In the genomic region with DNA sequence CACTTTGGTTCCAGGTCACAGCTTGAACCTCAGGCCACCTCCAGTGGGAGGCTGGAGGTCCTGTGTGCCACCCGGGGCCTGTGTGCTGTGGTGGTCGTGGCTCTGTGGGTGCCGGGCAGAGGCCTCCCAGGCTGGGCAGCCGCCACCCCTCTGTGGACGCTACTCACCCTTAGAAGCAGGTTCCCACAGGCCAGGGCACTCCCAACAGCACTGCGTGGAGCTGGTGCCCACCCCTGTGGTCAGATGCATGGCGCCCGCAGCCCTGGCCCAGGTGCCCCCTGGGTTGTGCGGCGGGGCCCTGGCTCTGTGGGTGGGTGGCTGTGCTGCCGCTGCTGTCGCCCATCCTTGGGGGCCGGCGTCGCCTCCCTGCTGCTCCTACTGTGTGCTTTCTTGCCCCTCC, we compare ENCODE assay signal across 19 cellular contexts. TPM values are rescaled to one million over a fixed set of nuclear protein-coding genes. Genes with fewer than 3 reads are reported as not detected.
A peak's percentile ranks its signal among the peaks of the same experiment; 100 is the strongest.
DNase-seq lines count a peak whose midpoint lies in the region; ATAC-seq, FAIRE-seq and TF ChIP-seq lines count a peak whose summit lies in the region.
"Had no signal": no experiment of that assay in that cellular context is flagged by ENCODE, and none has a peak within 500 bp of the region (broad histone marks: within the 10 kb centered on the region; RNA-seq: fewer than 3 reads in every experiment).

No MANE protein-coding gene starts in this region.

- in situ Hi-C loops in HepG2 (cut with HindIII; ENCODE audit: extremely low pct_ligation_motif_present, low pct_unique_long_range_greater_than_20kb): no loop called here

- intact Hi-C loops in dorsolateral prefrontal cortex (cut with DNase I): no loop called here
- intact Hi-C loops in HepG2 (cut with micrococcal nuclease; ENCODE audit: unreplicated experiment): no loop called here
- intact Hi-C loops in OCI-LY7 (cut with micrococcal nuclease; ENCODE audit: unreplicated experiment): no loop called here

- H3K9me3 ChIP-seq in AG04450 (ENCODE audit: control insufficient read depth, insufficient read depth, low read length): peaks cover 5% of the 10 kb centered on the region; the same call in 1 of the 2 replicates
- no peaks in the 10 kb centered on the region for H3K9me3 ChIP-seq in NT2/D1 (ENCODE audit: insufficient read depth, low read length)
- H3K9me3 ChIP-seq in HepG2 (ENCODE audit: low read length): no peaks in the 10 kb centered on the region
- H3K9me3 ChIP-seq in OCI-LY7 (ENCODE audit: low read length): no peaks in the 10 kb centered on the region
- H3K9me3 ChIP-seq: HAP-1 had no signal

- no CpG with 5 or more reads among the region's 15 CpGs for WGBS in HepG2 (ENCODE audit: low lambda C conversion rate)

- BruUV-seq in HepG2 (replicated peaks; lab: Mats Ljungman, UMichigan) (no TSS peak), OCI-LY7 (replicated peaks; lab: Mats Ljungman, UMichigan) (no TSS peak)

- H3K79me2 ChIP-seq in HepG2 (ENCODE audit: insufficient read depth, low read length) (peaks cover 91% of the 10 kb centered on the region), OCI-LY7 (ENCODE audit: insufficient read depth, low read depth, low read length) (no peaks in the 10 kb centered on the region)

- TF ChIP-seq CTCF in AG04450 (IDR thresholded peaks at IDR 0.05; ENCODE audit: low read depth, low read length) (no peak), dorsolateral prefrontal cortex (IDR thresholded peaks at IDR 0.05 in 54 of 56, conservative IDR thresholded peaks at IDR 0.05 in 2 of 56; ENCODE audit: low read depth in 1 of 56, partially characterized antibody in 56 of 56) (no peak), HepG2 (CRISPR knock-in tag; IDR thresholded peaks at IDR 0.05) (no peak), OCI-LY7 (conservative IDR thresholded peaks at IDR 0.05; ENCODE audit: low read length) (no peak)

- H3K27me3 ChIP-seq in AG04450 (ENCODE audit: control insufficient read depth, insufficient read depth, low read length) (no peaks in the 10 kb centered on the region), NT2/D1 (ENCODE audit: insufficient read depth, insufficient read length) (no peaks in the 10 kb centered on the region), dorsolateral prefrontal cortex (no peaks in the 10 kb centered on the region), HepG2 (ENCODE audit: control insufficient read depth in 1 of 2, insufficient read depth in 2 of 2, low read length in 2 of 2) (no peaks in the 10 kb centered on the region)

- no peak for FAIRE-seq in HepG2 (lab: Jason Lieb, UNC)

- TF ChIP-seq EP300 in HepG2 (IDR thresholded peaks at IDR 0.05; ENCODE audit: low read depth in 2 of 2, low read length in 2 of 2) (no peak), HepG2 (CRISPR knock-in tag; IDR thresholded peaks at IDR 0.05; ENCODE audit: borderline replicate concordance) (no peak)

- H3K27ac ChIP-seq in AG04450 (ENCODE audit: low read depth, low read length): peak overlapping the region; percentile 21
- peak overlapping the region in 37 of 59 donors; percentile 3 to 85 (median 47) for H3K27ac ChIP-seq in dorsolateral prefrontal cortex
- no peak overlapping the region for H3K27ac ChIP-seq in HepG2 (ENCODE audit: extremely low read length, insufficient read depth, low read length)
- no peak overlapping the region for H3K27ac ChIP-seq in OCI-LY7 (ENCODE audit: low read depth, low read length, poor library complexity, severe bottlenecking)
- H3K27ac ChIP-seq: PC-9 had no signal

- no peaks in the 10 kb centered on the region for H3K9me2 ChIP-seq in OCI-LY7 (ENCODE audit: insufficient read depth, low read length)

- peaks cover 58% of the 10 kb centered on the region; the same call in 1 of the 2 replicates for H4K20me1 ChIP-seq in HepG2 (ENCODE audit: insufficient read depth, low read length)
- no peaks in the 10 kb centered on the region for H4K20me1 ChIP-seq in OCI-LY7 (ENCODE audit: insufficient read depth, low read length)

- H3K9ac ChIP-seq in NT2/D1 (ENCODE audit: insufficient read length, low read depth): peak overlapping the region; percentile 21
- H3K9ac ChIP-seq in HepG2 (ENCODE audit: insufficient read depth, low read depth, low read length): no peak overlapping the region

- DNase-seq in AG04450 (ENCODE audit: low read depth, low spot score): no peak
- DNase-seq in NT2/D1 (ENCODE audit: low read depth, low spot score): no peak
- DNase-seq in dorsolateral prefrontal cortex: no peak
- no peak for DNase-seq in HepG2 (ENCODE audit: low spot score)
- DNase-seq in dermis blood vessel endothelial cell: no peak
- DNase-seq in OCI-LY7 (ENCODE audit: low spot score): no peak
- DNase-seq in GM19240 (ENCODE audit: insufficient read length, low spot score): no peak
- no peak for DNase-seq in NCI-H1048 (lab: John Stamatoyannopoulos, UW)
- DNase-seq: ACHN; CD4-positive, CD25-positive, alpha-beta regulatory T cell; Kasumi-1; MM.1S; NCI-H1105 treated with DMSO at 0.1 percent for 48 hours; NCI-H187 treated with DMSO at 0.1 percent for 48 hours; NCI-H2171; NCI-H446 treated with DMSO at 0.1 percent for 48 hours; NCI-H774; PC-9 had no signal

- H3K36me3 ChIP-seq in NT2/D1 (ENCODE audit: insufficient read depth, insufficient read length, low read length): peaks cover 2% of the 10 kb centered on the region
- H3K36me3 ChIP-seq in HepG2 (replicated peaks in 1 of 2; ENCODE audit: control insufficient read depth in 1 of 2, insufficient read depth in 2 of 2, low read length in 2 of 2): no peaks in the 10 kb centered on the region; a peak in 1 of 5 replicates
- H3K36me3 ChIP-seq in OCI-LY7 (ENCODE audit: insufficient read depth, low read length): no peaks in the 10 kb centered on the region
- H3K36me3 ChIP-seq: HAP-1 had no signal

- peaks cover 33% of the 10 kb centered on the region for H3K4me1 ChIP-seq in NT2/D1 (ENCODE audit: insufficient read depth, insufficient read length)
- H3K4me1 ChIP-seq in HepG2 (ENCODE audit: insufficient read depth, low read length): peaks cover 42% of the 10 kb centered on the region
- H3K4me1 ChIP-seq in OCI-LY7 (ENCODE audit: insufficient read depth, low read length, poor library complexity, severe bottlenecking): no peaks in the 10 kb centered on the region

- CTCF ChIA-PET in AG04450 (lab: Charles Lee) (no interaction called here), HepG2 (lab: Yijun Ruan, JAX; ENCODE audit: low intra/inter-chr PET ratio, low total read pairs) (no interaction called here), OCI-LY7 (lab: Charles Lee; ENCODE audit: unreplicated experiment) (no interaction called here)

- H2AFZ ChIP-seq in HepG2 (ENCODE audit: low read length) (no peak overlapping the region), OCI-LY7 (ENCODE audit: low read length) (no peak overlapping the region)
- H2AFZ ChIP-seq: PC-9 had no signal

- H3K4me2 ChIP-seq in HepG2 (ENCODE audit: low read depth, low read length) (no peak overlapping the region), OCI-LY7 (ENCODE audit: low read length) (no peak overlapping the region)
- H3K4me2 ChIP-seq: PC-9 had no signal

- TF ChIP-seq POLR2A in HepG2 (IDR thresholded peaks at IDR 0.05; ENCODE audit: insufficient read depth in 1 of 2, low read depth in 2 of 2, low read length in 2 of 2): no peak

- POLR2A ChIA-PET in AG04450 (lab: Yijun Ruan, JAX): interaction anchor here (0.8 kb wide), 1 partner anchor 38 kb away, joined by 3 read pairs; no protein-coding TSS in a partner anchor
- POLR2A ChIA-PET in HepG2 (lab: Yijun Ruan, JAX): no interaction called here
- POLR2A ChIA-PET in OCI-LY7 (lab: Charles Lee): no interaction called here

- H3K4me3 ChIP-seq in AG04450 (ENCODE audit: low read depth, low read length): no peak overlapping the region
- H3K4me3 ChIP-seq in NT2/D1 (ENCODE audit: insufficient read length, low read depth): no peak overlapping the region
- peak overlapping the region in 5 of 59 donors; percentile 6 to 29 (median 16) for H3K4me3 ChIP-seq in dorsolateral prefrontal cortex
- H3K4me3 ChIP-seq in HepG2 (replicated peaks in 1 of 3; ENCODE audit: insufficient read depth in 1 of 3, low read depth in 2 of 3, low read length in 3 of 3): no peak overlapping the region
- no peak overlapping the region for H3K4me3 ChIP-seq in OCI-LY7 (ENCODE audit: low read depth, low read length, poor library complexity, severe bottlenecking)
- H3K4me3 ChIP-seq: HAP-1, PC-9 had no signal

- TF ChIP-seq RAD21 in HepG2 (CRISPR knock-in tag; IDR thresholded peaks at IDR 0.05): no peak

- no peak for ATAC-seq in HepG2

TF ChIP-seq in HepG2, 621 proteins besides CTCF, POLR2A, EP300 and RAD21:
- TF ChIP-seq AGO2 (optimal IDR thresholded peaks at IDR 0.05; ENCODE audit: low read depth, low read length) (peak; percentile 81), ZKSCAN5 (CRISPR knock-in tag; IDR thresholded peaks at IDR 0.05) (no peak)

RNA-seq across cellular contexts. Expression of a gene that starts 39.7 kb away (rescaled TPM):
- 6.7 and 9.0 TPM in 2 replicates for polyA plus RNA-seq in AG04450 (2011; rRNA removed)
- 6.7 and 9.0 TPM in 2 replicates for polyA minus RNA-seq in AG04450 (2011; rRNA and poly(A)+ RNA removed)
- 100 to 1,000 TPM in 27 of 120 experiments, 10 to 100 TPM in 93; 65.3 to 147 (median 87.5) TPM for total RNA-seq in dorsolateral prefrontal cortex
- total RNA-seq in HepG2 (2016; rRNA removed; fragmentation: Illumina TruSeq; extraction: Trizol): 6.9 and 9.6 TPM in 2 replicates
- 3.4 and 6.3 TPM in 2 replicates for total RNA-seq in HepG2 (2016; cell fraction: cytosol; rRNA removed; fragmentation: Illumina TruSeq; extraction: Trizol; ENCODE audit: low read depth)
- total RNA-seq in HepG2 (2016; cell fraction: insoluble cytoplasmic fraction; rRNA removed; fragmentation: Illumina TruSeq; extraction: Trizol): 7.7 and 7.9 TPM in 2 replicates
- total RNA-seq in HepG2 (2016; cell fraction: membrane; rRNA removed; fragmentation: Illumina TruSeq; extraction: Trizol): 4.6 and 5.7 TPM in 2 replicates
- 10.6 and 12.2 TPM in 2 replicates for total RNA-seq in HepG2 (2016; cell fraction: nucleus; rRNA removed; fragmentation: Illumina TruSeq; extraction: Trizol)
- 4.7 and 5.9 TPM in 2 replicates for polyA plus RNA-seq in HepG2 (2011; rRNA removed)
- polyA plus RNA-seq in HepG2 (2011; cell fraction: cytosol; rRNA removed): 3.8 and 4.2 TPM in 2 replicates
- polyA plus RNA-seq in HepG2 (2011; cell fraction: nucleus; rRNA removed): 20.3 and 21.2 TPM in 2 replicates
- 10.1 and 12.3 TPM in 2 replicates for polyA plus RNA-seq in HepG2 (2012)
- 0.60 and 0.83 TPM in 2 replicates for polyA plus RNA-seq in HepG2 (2016; cell fraction: cytosol; fragmentation: Illumina TruSeq; extraction: Trizol; ENCODE audit: low read depth)
- polyA plus RNA-seq in HepG2 (2016; cell fraction: insoluble cytoplasmic fraction; fragmentation: Illumina TruSeq; extraction: Trizol; ENCODE audit: low read depth): 16.7 and 23.3 TPM in 2 replicates
- polyA plus RNA-seq in HepG2 (2016; cell fraction: membrane; fragmentation: Illumina TruSeq; extraction: Trizol; ENCODE audit: low read depth): 3.7 and 4.4 TPM in 2 replicates
- 33.8 and 34.3 TPM in 2 replicates for polyA plus RNA-seq in HepG2 (2016; cell fraction: nucleus; fragmentation: Illumina TruSeq; extraction: Trizol; ENCODE audit: insufficient read depth, low read depth)
- polyA minus RNA-seq in HepG2 (2011; rRNA and poly(A)+ RNA removed; ENCODE audit: low replicate concordance): 4.4 and 14.7 TPM in 2 replicates
- polyA minus RNA-seq in HepG2 (2011; cell fraction: cytosol; rRNA and poly(A)+ RNA removed): 16.7 and 22.2 TPM in 2 replicates
- 10.9 and 12.1 TPM in 2 replicates for polyA minus RNA-seq in HepG2 (2011; cell fraction: nucleus; rRNA and poly(A)+ RNA removed)
- 26.7 and 44.4 TPM in 2 replicates for total RNA-seq in dermis blood vessel endothelial cell
- 3.4 and 4.7 TPM in 2 replicates for total RNA-seq in OCI-LY7 (2014; rRNA removed; shearing (Covaris generic))
- 10.0 and 11.7 TPM in 2 replicates for total RNA-seq in OCI-LY7 (2022)

Comparison
In these comparisons a context has a peak if more than half of its experiments do, and no peak if none do; other contexts are left out.
1. H3K27ac ChIP-seq: peak in AG04450 (single experiment) and dorsolateral prefrontal cortex (37 of 59); none in HepG2 (single experiment) and OCI-LY7 (single experiment).